ENCODE assay signal across 18 cellular contexts in genomic region chr10:15197911-15198310, GRCh38.
"Had no signal": no experiment of that assay in that cellular context is flagged by ENCODE, and none has a peak within 500 bp of the region (broad histone marks: within the 10 kb centered on the region; RNA-seq: fewer than 3 reads in every experiment).

No MANE protein-coding gene starts in this region.

- FAIRE-seq: TTC549 had no signal

- H3K4me3 ChIP-seq: breast epithelium, esophagus squamous epithelium, lower lobe of right lung, suprapubic skin, transverse colon, uterus had no signal

- DNase-seq: activated CD4-positive, alpha-beta T cell treated with anti-CD3 and anti-CD28 coated beads, Interleukin-2, amount 50 U/mL, for 4 hours; activated naive CD4-positive, alpha-beta T cell treated with Interleukin-2 at 50 U/mL for 16 hours; activated naive CD8-positive, alpha-beta T cell treated with anti-CD3 and anti-CD28 coated beads, Interleukin-2, amount 50 U/mL, for 24 hours; activated T-cell treated with anti-CD3 and anti-CD28 coated beads for 4 hours; aorta; effector memory CD4-positive, alpha-beta T cell; esophagus squamous epithelium; left colon; lower lobe of right lung; stimulated activated CD4-positive, alpha-beta T cell treated with anti-CD3 and anti-CD28 coated beads, Interleukin-2, amount 100 ng/mL, for 24 hours; stimulated activated naive CD8-positive, alpha-beta T cell treated with anti-CD3 and anti-CD28 coated beads, Interleukin-15, Interleukin-2, amounts not matched to agents 100 U/mL and 50 U/mL, for 24 hours; transverse colon; uterus had no signal

- H3K9me3 Mint-ChIP-seq: activated naive CD8-positive, alpha-beta T cell treated with anti-CD3 and anti-CD28 coated beads, Interleukin-2, amount 50 U/mL, for 24 hours had no signal

- H3K36me3 Mint-ChIP-seq: mesothelial cell of epicardium had no signal

- H3K4me1 ChIP-seq: breast epithelium, esophagus squamous epithelium, lower lobe of right lung, suprapubic skin, transverse colon, uterus had no signal

- ATAC-seq: activated naive CD8-positive, alpha-beta T cell treated with anti-CD3 and anti-CD28 coated beads, Interleukin-2, amount 50 U/mL, for 24 hours; left colon; lower lobe of right lung; stimulated activated naive CD8-positive, alpha-beta T cell treated with anti-CD3 and anti-CD28 coated beads, Interleukin-15, Interleukin-2, amounts not matched to agents 100 U/mL and 50 U/mL, for 24 hours had no signal

- H3K36me3 ChIP-seq: breast epithelium, esophagus squamous epithelium, lower lobe of right lung, suprapubic skin, transverse colon, uterus had no signal

- H3K27me3 ChIP-seq: breast epithelium, esophagus squamous epithelium, suprapubic skin, transverse colon, uterus had no signal

- H3K9me3 ChIP-seq: breast epithelium, esophagus squamous epithelium, lower lobe of right lung, suprapubic skin, transverse colon, uterus had no signal

- H3K27ac ChIP-seq: breast epithelium, esophagus squamous epithelium, lower lobe of right lung, suprapubic skin, transverse colon had no signal

- H3K27ac Mint-ChIP-seq: mesothelial cell of epicardium, progenitor cell of endocrine pancreas had no signal

- H3K27me3 Mint-ChIP-seq: activated naive CD8-positive, alpha-beta T cell treated with anti-CD3 and anti-CD28 coated beads, Interleukin-2, amount 50 U/mL, for 24 hours; progenitor cell of endocrine pancreas had no signal

- H3K4me3 Mint-ChIP-seq: activated naive CD8-positive, alpha-beta T cell treated with anti-CD3 and anti-CD28 coated beads, Interleukin-2, amount 50 U/mL, for 24 hours; mesothelial cell of epicardium had no signal
